9 cellular contexts compared by ENCODE assay signal in genomic region chr11:725624-726202, GRCh38. TPM values are rescaled to one million over a fixed set of nuclear protein-coding genes. Genes with fewer than 3 reads are reported as not detected.
DNase-seq lines count a peak whose midpoint lies in the region; ATAC-seq and TF ChIP-seq lines count a peak whose summit lies in the region.
"Had no signal": no experiment of that assay in that cellular context is flagged by ENCODE, and none has a peak within 500 bp of the region (broad histone marks: within the 10 kb centered on the region; RNA-seq: fewer than 3 reads in every experiment).

No MANE protein-coding gene starts in this region.

- TF ChIP-seq EP300 in Ishikawa (IDR thresholded peaks at IDR 0.05; ENCODE audit: borderline replicate concordance), result no peak

- no peaks in the 10 kb centered on the region for H3K27me3 ChIP-seq in breast epithelium

- H3K4me1 ChIP-seq in breast epithelium, result peaks cover 5 to 25% of the 10 kb centered on the region in 2 donors

- H3K9me3 Mint-ChIP-seq in progenitor cell of endocrine pancreas (ENCODE audit: low read depth), result no peaks in the 10 kb centered on the region

- TF ChIP-seq POLR2A in breast epithelium (IDR thresholded peaks at IDR 0.05), result no peak

- peak overlapping the region; percentile 87 to 90 for H3K27ac ChIP-seq in breast epithelium

- no peak overlapping the region for H3K4me3 Mint-ChIP-seq in progenitor cell of endocrine pancreas (ENCODE audit: low read depth)

- H3K36me3 Mint-ChIP-seq in progenitor cell of endocrine pancreas (ENCODE audit: insufficient read depth), result peaks cover 2% of the 10 kb centered on the region

- H3K36me3 ChIP-seq in breast epithelium, result no peaks in the 10 kb centered on the region

- TF ChIP-seq CTCF in breast epithelium (IDR thresholded peaks at IDR 0.05), result no peak
- no peak for TF ChIP-seq CTCF in progenitor cell of endocrine pancreas (IDR thresholded peaks at IDR 0.05; ENCODE audit: unreplicated experiment)

- peak overlapping the region in 2 of 3 donors; percentile 37 to 48 for H3K4me3 ChIP-seq in breast epithelium

- H3K27ac Mint-ChIP-seq in progenitor cell of endocrine pancreas, result no peak overlapping the region

- DNase-seq in NCI-H2227 (lab: John Stamatoyannopoulos, UW; ENCODE audit: unreplicated experiment) (peak; percentile 68), NCI-H2227 treated with DMSO at 0.1 percent for 48 hours (lab: John Stamatoyannopoulos, UW) (no peak), breast epithelium (ENCODE audit: low spot score in 2 of 2) (no peak), progenitor cell of endocrine pancreas (ENCODE audit: low spot score, unreplicated experiment) (peak; percentile 30), NCI-H2171 treated with DMSO at 0.1 percent for 48 hours (lab: John Stamatoyannopoulos, UW) (no peak), mucosa of gallbladder (ENCODE audit: low spot score) (no peak)
- DNase-seq: effector CD8-positive, alpha-beta T cell had no signal

- no peak for TF ChIP-seq RAD21 in Ishikawa (IDR thresholded peaks at IDR 0.05; ENCODE audit: low read depth)

- intact Hi-C loops in breast epithelium (cut with DNase I; ENCODE audit: low total_unique reads), result no loop called here

- no peaks in the 10 kb centered on the region for H3K9me3 ChIP-seq in breast epithelium

- ATAC-seq in HG03175 (IDR thresholded peaks at IDR 0.05; ENCODE audit: unreplicated experiment), result no peak

- H3K27me3 Mint-ChIP-seq in progenitor cell of endocrine pancreas, result peaks cover 6% of the 10 kb centered on the region

- H3K4me1 Mint-ChIP-seq in progenitor cell of endocrine pancreas (ENCODE audit: low read depth), result peaks cover 1% of the 10 kb centered on the region

TF ChIP-seq in Ishikawa, 13 proteins besides CTCF, POLR2A, EP300 and RAD21:
- TF ChIP-seq REST (IDR thresholded peaks at IDR 0.05; ENCODE audit: low read depth), result no peak
- TF ChIP-seq ZBTB7A (IDR thresholded peaks at IDR 0.05; ENCODE audit: low read depth), result peak; percentile 88

RNA-seq across cellular contexts. Expression of gene EPS8L2, which starts 19.7 kb away (rescaled TPM):
- total RNA-seq in breast epithelium, result 100 to 1,000 TPM in 2 of 3 donors, 1 to 10 TPM in 1; 6.1 to 151 (median 115) TPM
- total RNA-seq in progenitor cell of endocrine pancreas, result 100.0 and 111 TPM in 2 replicates
- total RNA-seq in mucosa of gallbladder, result 228 TPM

RNA-seq across cellular contexts. Expression of gene TALDO1, which starts 21.6 kb away (rescaled TPM):
- total RNA-seq in breast epithelium (100 to 1,000 TPM; 137 to 239 (median 141) TPM), progenitor cell of endocrine pancreas (112 and 120 TPM in 2 replicates), mucosa of gallbladder (176 TPM)

RNA-seq across cellular contexts. Expression of gene TMEM80, which starts 30.1 kb away (rescaled TPM):
- total RNA-seq in breast epithelium, result 10 to 100 TPM; 25.9 to 51.8 (median 29.1) TPM
- total RNA-seq in progenitor cell of endocrine pancreas, result 29.4 and 32.6 TPM in 2 replicates
- total RNA-seq in mucosa of gallbladder, result 52.0 TPM

RNA-seq across cellular contexts. Expression of gene DEAF1, which starts 30.7 kb away (rescaled TPM):
- total RNA-seq in breast epithelium (10 to 100 TPM; 25.3 to 42.6 (median 39.8) TPM), progenitor cell of endocrine pancreas (49.2 and 57.0 TPM in 2 replicates), mucosa of gallbladder (45.0 TPM)

RNA-seq across cellular contexts. Expression of gene GATD1, which starts 51.6 kb away (rescaled TPM):
- total RNA-seq in breast epithelium (10 to 100 TPM in 2 of 3 donors, 1 to 10 TPM in 1; 9.9 to 17.4 (median 16.4) TPM), progenitor cell of endocrine pancreas (74.1 and 75.4 TPM in 2 replicates), mucosa of gallbladder (85.9 TPM)

Comparison
In these comparisons a context has a peak if more than half of its experiments do, and no peak if none do; other contexts are left out.
1. DNase-seq: peak in NCI-H2227 (single experiment) and progenitor cell of endocrine pancreas (single experiment); none in NCI-H2227 treated with DMSO at 0.1 percent for 48 hours (single experiment), breast epithelium (0 of 2), NCI-H2171 treated with DMSO at 0.1 percent for 48 hours (single experiment) and mucosa of gallbladder (single experiment).